8 cellular contexts compared by ENCODE assay signal in the genomic region with DNA sequence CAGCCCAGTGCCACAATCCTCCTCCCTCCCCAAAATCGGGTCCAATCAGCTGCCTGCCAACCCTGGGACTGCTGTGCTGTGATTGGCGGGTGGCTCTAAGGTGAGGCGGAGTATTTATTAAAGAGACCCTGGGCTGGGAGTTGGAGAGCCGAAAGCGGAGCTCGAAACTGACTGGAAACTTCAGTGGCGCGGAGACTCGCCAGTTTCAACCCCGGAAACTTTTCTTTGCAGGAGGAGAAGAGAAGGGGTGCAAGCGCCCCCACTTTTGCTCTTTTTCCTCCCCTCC. TPM values are rescaled to one million over a fixed set of nuclear protein-coding genes. Genes with fewer than 3 reads are reported as not detected.
DNase-seq lines count a peak whose midpoint lies in the region; ATAC-seq and TF ChIP-seq lines count a peak whose summit lies in the region.

A gene (plus strand): TSS at position 143 of the 286 bp plus-strand sequence. CDS start 372 bp downstream, outside the sequence.

- H2AFZ ChIP-seq in mammary epithelial cell (ENCODE audit: low read depth, low read length): peak within 1 kb of the TSS; percentile 75

- H3K4me1 ChIP-seq in mammary epithelial cell (ENCODE audit: insufficient read depth, low read length) (peaks cover 55% of the 10 kb centered on the region), stomach (peaks cover 43 to 80% (median 69%) of the 10 kb centered on the region in 4 donors)

- H3K9ac ChIP-seq in mammary epithelial cell (ENCODE audit: insufficient read depth, low read length): peak within 1 kb of the TSS; percentile 95

- intact Hi-C loops in mammary epithelial cell (cut with micrococcal nuclease) (loop anchor here (1.0 to 5.0 kb wide), 5 partner anchors 176 to 1354 kb away; no protein-coding TSS in a partner anchor), stomach (cut with DNase I; ENCODE audit: low total_unique reads) (no loop called here)

- TF ChIP-seq CTCF in mammary epithelial cell (conservative IDR thresholded peaks at IDR 0.05 in 1 of 2, IDR thresholded peaks at IDR 0.05 in 1 of 2; ENCODE audit: extremely low read depth in 1 of 2, insufficient read depth in 1 of 2, low read depth in 1 of 2, low read length in 2 of 2): no peak
- no peak for TF ChIP-seq CTCF in stomach (IDR thresholded peaks at IDR 0.05)

- DNase-seq in COLO829 (ENCODE audit: low spot score) (peak; percentile 68), NCI-H345 (lab: John Stamatoyannopoulos, UW) (peak; percentile 90), mammary epithelial cell (peak; percentile 98), iris pigment epithelial cell (ENCODE audit: low read depth) (peak; percentile 89), stomach (peak; percentile 92)
- DNase-seq in stimulated activated naive CD4-positive, alpha-beta T cell treated with Interleukin-2 at 50 U/mL for 16 hours (lab: John Stamatoyannopoulos, UW): no peak

- TF ChIP-seq POLR2A in stomach (IDR thresholded peaks at IDR 0.05): peak in 2 of 4 donors; percentile 85 to 90

- H4K20me1 ChIP-seq in mammary epithelial cell (ENCODE audit: insufficient read depth, low read length): peaks cover 7% of the 10 kb centered on the region

- no TSS peak for BruUV-seq in mammary epithelial cell (replicated peaks; lab: Mats Ljungman, UMichigan)

- H3K9me3 ChIP-seq in mammary epithelial cell (replicated peaks; ENCODE audit: insufficient read depth, low read length): no peaks in the 10 kb centered on the region
- no peaks in the 10 kb centered on the region for H3K9me3 ChIP-seq in stomach

- H3K27ac ChIP-seq in mammary epithelial cell (ENCODE audit: insufficient read depth, low read depth, low read length): peak within 1 kb of the TSS; percentile 88
- H3K27ac ChIP-seq in stomach: peak within 1 kb of the TSS; percentile 89 to 91 (median 90)

- WGBS in mammary epithelial cell (ENCODE audit: low coverage, missing lambda C conversion rate): 0% methylated on average over 1 of the region's 11 CpGs
- WGBS in stomach, 5 donors: 0 to 3% (median 1%) methylated on average over 9 to 11 of the region's 11 CpGs

- ATAC-seq in GM19043 (IDR thresholded peaks at IDR 0.05; ENCODE audit: low read depth, unreplicated experiment) (peak; percentile 79), HG03103 (IDR thresholded peaks at IDR 0.05; ENCODE audit: low read depth, unreplicated experiment) (peak; percentile 81)

- H3K27me3 ChIP-seq in mammary epithelial cell (ENCODE audit: insufficient read depth, low read length) (no peaks in the 10 kb centered on the region), stomach (peaks cover 12 to 88% (median 53%) of the 10 kb centered on the region in 3 donors)

- H3K4me3 ChIP-seq in mammary epithelial cell (replicated peaks in 1 of 3; ENCODE audit: insufficient read depth in 1 of 3, low read depth in 2 of 3, low read length in 3 of 3) (peak within 1 kb of the TSS; percentile 67 to 98 (median 96)), stomach (peak within 1 kb of the TSS; percentile 53 to 74 (median 66))

- peaks cover 53% of the 10 kb centered on the region for H3K79me2 ChIP-seq in mammary epithelial cell (ENCODE audit: insufficient read depth, low read length)

- peak within 1 kb of the TSS; percentile 92 for H3K4me2 ChIP-seq in mammary epithelial cell (ENCODE audit: insufficient read depth, low read depth, low read length)

- TF ChIP-seq EP300 in stomach (IDR thresholded peaks at IDR 0.05): no peak

- dilution Hi-C loops in mammary epithelial cell (cut with HindIII; ENCODE audit: low sequenced_read_pairs): no loop called here

- H3K36me3 ChIP-seq in mammary epithelial cell (ENCODE audit: insufficient read depth, low read length) (peaks cover 11% of the 10 kb centered on the region), stomach (peaks cover 0 to 6% (median 0%) of the 10 kb centered on the region in 4 donors)

- in situ Hi-C loops in mammary epithelial cell (cut with MboI; ENCODE audit: low sequenced_read_pairs in 2 of 2): loop anchor here (10.0 to 25.0 kb wide), 3 partner anchors 304 to 1009 kb away; no protein-coding TSS in a partner anchor

- CTCF ChIA-PET in mammary epithelial cell (lab: Charles Lee; ENCODE audit: low non-redundant PET): interaction anchor here (0.7 kb wide), 1 partner anchor 488 kb away, joined by 3 read pairs; no protein-coding TSS in a partner anchor

RNA-seq across cellular contexts. Expression of the gene that starts here (rescaled TPM):
- total RNA-seq in mammary epithelial cell (10 to 100 TPM; 77.4 to 81.9 TPM), stomach (10 to 100 TPM in 4 of 5 donors, 1 to 10 TPM in 1; 5.8 to 69.5 (median 34.9) TPM)
- polyA plus RNA-seq in mammary epithelial cell (31.6 TPM), stomach (10 to 100 TPM in 2 of 3 donors, 1 to 10 TPM in 1; 7.8 to 15.4 (median 10.5) TPM)
- polyA minus RNA-seq in mammary epithelial cell: 33.8 TPM
